1 cellular context compared by ENCODE assay signal in genomic region chr6:3195377-3195694, GRCh38.
TF ChIP-seq lines count a peak whose summit lies in the region.

No MANE protein-coding gene starts in this region.

TF ChIP-seq in HCT116, 20 proteins besides CTCF, POLR2A, EP300 and RAD21 (continued from another document):
- TF ChIP-seq SIN3A (IDR thresholded peaks at IDR 0.05; ENCODE audit: low read depth) (no peak), SP1 (IDR thresholded peaks at IDR 0.05; ENCODE audit: low read depth) (no peak), EZH2phosphoT487 (IDR thresholded peaks at IDR 0.05; ENCODE audit: borderline replicate concordance) (no peak), ELF1 (IDR thresholded peaks at IDR 0.05; ENCODE audit: borderline replicate concordance, low read depth) (no peak), ZFX (IDR thresholded peaks at IDR 0.05) (no peak), POLR2AphosphoS5 (IDR thresholded peaks at IDR 0.05; ENCODE audit: low read depth, low read length) (no peak), EZH2 (IDR thresholded peaks at IDR 0.05) (no peak), ZBTB33 (IDR thresholded peaks at IDR 0.05; ENCODE audit: extremely low read depth, insufficient replicate concordance, low read length) (no peak), CEBPB (IDR thresholded peaks at IDR 0.05; ENCODE audit: low read depth) (no peak), FOSL1 (IDR thresholded peaks at IDR 0.05; ENCODE audit: low read depth) (no peak), YY1 (IDR thresholded peaks at IDR 0.05; ENCODE audit: extremely low read depth, insufficient replicate concordance, low read depth, low read length) (no peak), CBX3 (IDR thresholded peaks at IDR 0.05; ENCODE audit: low read depth) (no peak), MAX (IDR thresholded peaks at IDR 0.05) (no peak), TCF7L2 (IDR thresholded peaks at IDR 0.05; ENCODE audit: borderline replicate concordance, extremely low read depth, insufficient read depth, insufficient read length) (no peak)
TF ChIP-seq in HCT116: peak in this region for 0.
